30 cellular contexts compared by ENCODE assay signal in genomic region chr15:68382286-68383007, GRCh38. TPM values are rescaled to one million over a fixed set of nuclear protein-coding genes. Genes with fewer than 3 reads are reported as not detected.
A peak's percentile ranks its signal among the peaks of the same experiment; 100 is the strongest.
DNase-seq lines count a peak whose midpoint lies in the region; ATAC-seq, FAIRE-seq and TF ChIP-seq lines count a peak whose summit lies in the region.
"Had no signal": no experiment of that assay in that cellular context is flagged by ENCODE, and none has a peak within 500 bp of the region (broad histone marks: within the 10 kb centered on the region; RNA-seq: fewer than 3 reads in every experiment).

No MANE protein-coding gene starts in this region.

- H3K18ac ChIP-seq in IMR-90 (ENCODE audit: low read depth, low read length): peak overlapping the region; percentile 13; the same call in 1 of the 2 replicates

- H2BK120ac ChIP-seq in IMR-90 (ENCODE audit: low read depth, low read length): peak overlapping the region; percentile 10; the same call in 1 of the 2 replicates

- no peaks in the 10 kb centered on the region for H3K9me3 ChIP-seq in IMR-90 (ENCODE audit: control insufficient read depth, insufficient read depth, low read length)
- H3K9me3 ChIP-seq in endothelial cell of umbilical vein (replicated peaks; ENCODE audit: control insufficient read depth, insufficient read depth, low read length): no peaks in the 10 kb centered on the region
- H3K9me3 ChIP-seq in prostate gland: no peaks in the 10 kb centered on the region
- H3K9me3 ChIP-seq: gastroesophageal sphincter, left lung had no signal

- ATAC-seq in IMR-90 (ENCODE audit: low read depth) (no peak), left colon (no peak)
- ATAC-seq: gastroesophageal sphincter had no signal

- H3K23ac ChIP-seq in IMR-90 (ENCODE audit: low read depth, low read length): no peak overlapping the region

- TF ChIP-seq RAD21 in IMR-90 (IDR thresholded peaks at IDR 0.05; ENCODE audit: low read length): no peak

- H2AFZ ChIP-seq in IMR-90 (replicated peaks; ENCODE audit: low read length, poor library complexity) (no peak overlapping the region), endothelial cell of umbilical vein (ENCODE audit: low read depth, low read length) (no peak overlapping the region)

- H3K4me1 ChIP-seq in IMR-90 (ENCODE audit: control insufficient read depth, insufficient read depth, low read length) (peaks cover 41% of the 10 kb centered on the region), endothelial cell of umbilical vein (ENCODE audit: control insufficient read depth, extremely low read depth, insufficient read depth, low read length) (peaks cover 37% of the 10 kb centered on the region), prostate gland (replicated peaks) (no peaks in the 10 kb centered on the region)
- H3K4me1 ChIP-seq: gastroesophageal sphincter had no signal

- no peak overlapping the region for H2BK5ac ChIP-seq in IMR-90 (ENCODE audit: low read depth, low read length, poor library complexity, severe bottlenecking)

- 0 out of 2 replicates have a peak overlapping the region, but pooled peaks have one; percentile 5 for H2AK5ac ChIP-seq in IMR-90 (ENCODE audit: low read depth, low read length)

- no peak overlapping the region for H4K8ac ChIP-seq in IMR-90 (ENCODE audit: low read depth in 2 of 2, low read length in 2 of 2)

- peak overlapping the region; percentile 20; the same call in 1 of the 2 replicates for H2BK20ac ChIP-seq in IMR-90 (ENCODE audit: low read depth, low read length)

- 90% methylated on average over 2 of the region's 5 CpGs; no CpG with 5 or more reads in 1 of the 2 experiments for WGBS in IMR-90 (ENCODE audit: extremely low coverage in 2 of 2, insufficient read length in 1 of 2), 2 experiments
- 91% methylated on average over 5 of the region's 5 CpGs for WGBS in prostate gland

- H4K20me1 ChIP-seq in IMR-90 (ENCODE audit: insufficient read depth, low read length): peaks cover 9% of the 10 kb centered on the region; the same call in 1 of the 2 replicates
- H4K20me1 ChIP-seq in endothelial cell of umbilical vein (replicated peaks; ENCODE audit: control insufficient read depth, extremely low read depth, insufficient read depth, low read length): no peaks in the 10 kb centered on the region

- H3K9me1 ChIP-seq in IMR-90 (ENCODE audit: insufficient read depth, low read length): peaks cover 44% of the 10 kb centered on the region
- H3K9me1 ChIP-seq in endothelial cell of umbilical vein (replicated peaks; ENCODE audit: control insufficient read depth, extremely low read depth, insufficient read depth, low read length): no peaks in the 10 kb centered on the region

- CTCF ChIA-PET in IMR-90 (lab: Yijun Ruan, JAX): no interaction called here
- CTCF ChIA-PET in endothelial cell of umbilical vein (lab: Charles Lee): interaction anchor here (0.8 to 2.3 kb wide), 5 partner anchors 8 to 145 kb away, joined by 3 to 12 read pairs (median 4); no protein-coding TSS in a partner anchor
- CTCF ChIA-PET in HEK293T (lab: Yijun Ruan, JAX): interaction anchor here (0.7 to 1.7 kb wide), 2 partner anchors 10 to 76 kb away, joined by 4 to 7 read pairs; no protein-coding TSS in a partner anchor

- no peak overlapping the region for H2BK15ac ChIP-seq in IMR-90 (ENCODE audit: low read depth, low read length)

- H3K27me3 ChIP-seq in IMR-90 (ENCODE audit: control insufficient read depth, insufficient read depth, low read length) (no peaks in the 10 kb centered on the region), endothelial cell of umbilical vein (ENCODE audit: control insufficient read depth in 2 of 2, insufficient read depth in 2 of 2, low read length in 2 of 2) (no peaks in the 10 kb centered on the region), prostate gland (replicated peaks; ENCODE audit: insufficient read depth) (no peaks in the 10 kb centered on the region)

- peak; percentile 12 for FAIRE-seq in endothelial cell of umbilical vein (lab: Jason Lieb, UNC)
- FAIRE-seq: bronchial epithelial cell, urothelium cell line had no signal

- no peaks in the 10 kb centered on the region for H3K36me3 ChIP-seq in IMR-90 (ENCODE audit: control insufficient read depth, insufficient read depth, low read length)
- H3K36me3 ChIP-seq in endothelial cell of umbilical vein (ENCODE audit: control insufficient read depth in 2 of 2, extremely low read depth in 1 of 2, insufficient read depth in 2 of 2, low read length in 2 of 2): no peaks in the 10 kb centered on the region
- H3K36me3 ChIP-seq in prostate gland: no peaks in the 10 kb centered on the region
- H3K36me3 ChIP-seq: gastroesophageal sphincter, left lung had no signal

- no peak overlapping the region for H4K91ac ChIP-seq in IMR-90 (ENCODE audit: insufficient read depth, low read depth, low read length)

- H3K27ac ChIP-seq in IMR-90 (ENCODE audit: insufficient read depth, low read length) (no peak overlapping the region), endothelial cell of umbilical vein (ENCODE audit: insufficient read depth, low read depth, low read length) (no peak overlapping the region), prostate gland (no peak overlapping the region)
- H3K27ac ChIP-seq: C4-2B, gastroesophageal sphincter, HL-60, left lung, RWPE1, SK-N-MC had no signal

- TF ChIP-seq CTCF in IMR-90 (conservative IDR thresholded peaks at IDR 0.05; ENCODE audit: low read depth, low read length) (no peak), endothelial cell of umbilical vein (IDR thresholded peaks at IDR 0.05; ENCODE audit: extremely low read depth in 1 of 2, insufficient read depth in 1 of 2, low read depth in 1 of 2, low read length in 2 of 2) (no peak), prostate gland (IDR thresholded peaks at IDR 0.05) (no peak)

- BruUV-seq in IMR-90 (replicated peaks; lab: Mats Ljungman, UMichigan): no TSS peak
- no TSS peak for BruUV-seq in endothelial cell of umbilical vein (replicated peaks; lab: Mats Ljungman, UMichigan)

- H3K9ac ChIP-seq in IMR-90 (ENCODE audit: low read depth, low read length) (no peak overlapping the region), endothelial cell of umbilical vein (replicated peaks; ENCODE audit: extremely low read depth, insufficient read depth, low read length) (no peak overlapping the region)

- TF ChIP-seq POLR2A in IMR-90 (IDR thresholded peaks at IDR 0.05; ENCODE audit: low read depth, low read length) (no peak), endothelial cell of umbilical vein (IDR thresholded peaks at IDR 0.05; ENCODE audit: low read depth, low read length) (no peak), prostate gland (IDR thresholded peaks at IDR 0.05) (no peak)

- H3K56ac ChIP-seq in IMR-90 (ENCODE audit: extremely low read depth, insufficient read depth, low read length): no peak overlapping the region

- H3K79me1 ChIP-seq in IMR-90 (ENCODE audit: low read depth in 1 of 2, low read length in 2 of 2): peaks cover 0 to 49% of the 10 kb centered on the region in 2 experiments; a peak in 2 of 4 replicates

- H3K4me3 ChIP-seq in IMR-90 (ENCODE audit: insufficient read depth, low read depth, low read length) (no peak overlapping the region), endothelial cell of umbilical vein (replicated peaks in 1 of 3; ENCODE audit: insufficient read depth in 1 of 3, low read depth in 1 of 3, low read length in 3 of 3) (no peak overlapping the region), prostate gland (no peak overlapping the region)
- H3K4me3 ChIP-seq: gastroesophageal sphincter, left lung, SK-N-MC had no signal

- H4K5ac ChIP-seq in IMR-90 (ENCODE audit: low read depth, low read length): no peak overlapping the region; the same call in 1 of the 2 replicates

- dilution Hi-C loops in IMR-90 (cut with HindIII; ENCODE audit: low sequenced_read_pairs, unreplicated experiment) (no loop called here), endothelial cell of umbilical vein (cut with MboI; ENCODE audit: extremely low pct_ligation_motif_present, low sequenced_read_pairs) (no loop called here)

- H2AK9ac ChIP-seq in IMR-90 (replicated peaks; ENCODE audit: low read depth, low read length, poor library complexity): no peak overlapping the region

- no peaks in the 10 kb centered on the region for H3K79me2 ChIP-seq in endothelial cell of umbilical vein (ENCODE audit: control insufficient read depth, insufficient read depth, low read length)

- H3K4me2 ChIP-seq in IMR-90 (ENCODE audit: low read depth, low read length) (no peak overlapping the region), endothelial cell of umbilical vein (ENCODE audit: insufficient read depth, low read length) (no peak overlapping the region)

- DNase-seq in EH (ENCODE audit: low read depth): peak; percentile 50
- DNase-seq in IMR-90: peak; percentile 45
- no peak for DNase-seq in endothelial cell of umbilical vein (ENCODE audit: low read depth, low spot score)
- DNase-seq in prostate gland (ENCODE audit: low spot score): peak; percentile 2
- DNase-seq in HEK293T (ENCODE audit: extremely low spot score): no peak
- DNase-seq in left colon: no peak
- DNase-seq in islet precursor cell: no peak
- no peak for DNase-seq in NOMO-1 (lab: John Stamatoyannopoulos, UW; ENCODE audit: unreplicated experiment in 2 of 2)
- DNase-seq: activated CD4-positive, CD25-positive, alpha-beta regulatory T cell treated with anti-CD3 and anti-CD28 coated beads, Interleukin-2, amount 50 U/mL, for 72 hours; activated naive CD4-positive, alpha-beta T cell treated with Interleukin-2 at 50 U/mL for 16 hours; activated T-cell treated with anti-CD3 and anti-CD28 coated beads, Interleukin-2, amount 50 U/mL, for 4 hours; amniotic stem cell; cortex of kidney; DMS79; immature natural killer cell; NCI-H1436 treated with DMSO at 0.1 percent for 48 hours; NCI-H345; NCI-H748 treated with DMSO at 0.1 percent for 48 hours; occipital lobe; stimulated activated CD4-positive, alpha-beta T cell treated with anti-CD3 and anti-CD28 coated beads, Interleukin-12 subunit alpha, Interleukin-12 subunit beta, amount 100 ng/mL, for 4 hours; stimulated activated CD4-positive, alpha-beta T cell treated with anti-CD3 and anti-CD28 coated beads, Interleukin-4, amount 100 ng/mL, for 1 hour; T-helper 17 cell had no signal

- H3K4ac ChIP-seq in IMR-90 (ENCODE audit: low read depth, low read length): peak overlapping the region; percentile 52; the same call in 1 of the 2 replicates

- POLR2A ChIA-PET in IMR-90 (lab: Charles Lee; ENCODE audit: unreplicated experiment) (no interaction called here), endothelial cell of umbilical vein (lab: Charles Lee) (no interaction called here), HEK293T (lab: Yijun Ruan, JAX) (no interaction called here)

- H3K14ac ChIP-seq in IMR-90 (replicated peaks; ENCODE audit: low read depth, low read length): 0 out of 2 replicates have a peak overlapping the region, but pooled peaks have one; percentile 15

- intact Hi-C loops in IMR-90 (cut with micrococcal nuclease): loop anchor here (1.0 kb wide), 1 partner anchor 76 kb away; no protein-coding TSS in a partner anchor
- intact Hi-C loops in endothelial cell of umbilical vein (cut with micrococcal nuclease): loop anchor here (1.0 to 5.0 kb wide), 4 partner anchors 66 to 160 kb away; no protein-coding TSS in a partner anchor
- intact Hi-C loops in prostate gland (cut with DNase I): loop anchor here (2.0 to 10.0 kb wide), 2 partner anchors 76 to 292 kb away; no protein-coding TSS in a partner anchor
- intact Hi-C loops in left colon (cut with DNase I, micrococcal nuclease): loop anchor here in 1 of 2 donors (10.0 kb wide), 2 partner anchors 78 to 128 kb away; no protein-coding TSS in a partner anchor

- in situ Hi-C loops in IMR-90 (cut with MboI; ENCODE audit: low sequenced_read_pairs): no loop called here

RNA-seq across cellular contexts. Expression of gene ITGA11, which starts 49.5 kb away (rescaled TPM):
- total RNA-seq in IMR-90 (2012; rRNA removed): 2.5 and 4.1 TPM in 2 replicates
- polyA plus RNA-seq in IMR-90 (2012; rRNA removed): 5.6 and 6.6 TPM in 2 replicates
- polyA plus RNA-seq in IMR-90 (2012; cell fraction: cytosol; rRNA removed): 3.0 and 5.8 TPM in 2 replicates
- polyA plus RNA-seq in IMR-90 (2012; cell fraction: nucleus; rRNA removed; ENCODE audit: low replicate concordance): 6.2 and 6.6 TPM in 2 replicates
- total RNA-seq in endothelial cell of umbilical vein: 0.18 and 0.58 TPM in 2 replicates
- polyA plus RNA-seq in endothelial cell of umbilical vein: 0.83 and 1.0 TPM in 2 replicates
- 0.65 and 0.97 TPM in 2 replicates for polyA plus RNA-seq in endothelial cell of umbilical vein (2011; cell fraction: cytosol; rRNA removed)
- 1.4 and 1.5 TPM in 2 replicates for polyA plus RNA-seq in endothelial cell of umbilical vein (2011; cell fraction: nucleus; rRNA removed)
- polyA plus RNA-seq in endothelial cell of umbilical vein (2012): 0.48 and 1.1 TPM in 2 replicates
- polyA minus RNA-seq in endothelial cell of umbilical vein: 2.6 and 4.2 TPM in 2 replicates
- not detected for polyA minus RNA-seq in endothelial cell of umbilical vein (2011; cell fraction: cytosol; rRNA and poly(A)+ RNA removed)
- polyA minus RNA-seq in endothelial cell of umbilical vein (2011; cell fraction: nucleus; rRNA and poly(A)+ RNA removed): 1.2 and 1.4 TPM in 2 replicates
- total RNA-seq in prostate gland: 10 to 100 TPM in 1 of 2 donors, 1 to 10 TPM in 1; 2.0 to 11.0 TPM
- total RNA-seq in left colon: 1 to 10 TPM; 1.4 to 2.4 TPM
- polyA plus RNA-seq: immature natural killer cell had no signal

Comparison
In these comparisons a context has a peak if more than half of its experiments do, and no peak if none do; other contexts are left out.
1. DNase-seq: peak in EH (single experiment), IMR-90 (single experiment) and prostate gland (single experiment); none in endothelial cell of umbilical vein (single experiment), HEK293T (single experiment), left colon (0 of 2), islet precursor cell (single experiment) and NOMO-1 (0 of 2).